In genomic region chr17:44108440-44109311, GRCh38 we compare ENCODE assay signal across 8 cellular contexts. TPM values are rescaled to one million over a fixed set of nuclear protein-coding genes. Genes with fewer than 3 reads are reported as not detected.
DNase-seq lines count a peak whose midpoint lies in the region; ATAC-seq and TF ChIP-seq lines count a peak whose summit lies in the region.

No MANE protein-coding gene starts in this region.

- TF ChIP-seq CTCF in WTC11 (IDR thresholded peaks at IDR 0.05) (no peak), gastrocnemius medialis (IDR thresholded peaks at IDR 0.05 in 4 of 5, conservative IDR thresholded peaks at IDR 0.05 in 1 of 5) (no peak)

- POLR2A ChIA-PET in WTC11 (lab: Charles Lee): interaction anchor here (0.6 to 1.1 kb wide), 3 partner anchors 12 to 952 kb away, joined by 3 to 5 read pairs (median 3); partner anchors contain the start of gene HDAC5

- peaks cover 94 to 97% of the 10 kb centered on the region in 2 donors for H3K4me1 ChIP-seq in gastrocnemius medialis

- H3K36me3 Mint-ChIP-seq in WTC11: no peaks in the 10 kb centered on the region

- peak; percentile 43 to 81 for TF ChIP-seq POLR2A in gastrocnemius medialis (IDR thresholded peaks at IDR 0.05)

- no peak for ATAC-seq in WTC11
- peak; percentile 75 to 77 for ATAC-seq in left cardiac atrium
- ATAC-seq in gastrocnemius medialis: peak; percentile 63 to 71
- no peak for ATAC-seq in HG02884 (IDR thresholded peaks at IDR 0.05; ENCODE audit: unreplicated experiment)

- peaks cover 41% of the 10 kb centered on the region for H3K4me1 Mint-ChIP-seq in WTC11

- intact Hi-C loops in left cardiac atrium (cut with DNase I): no loop called here
- intact Hi-C loops in gastrocnemius medialis (cut with DNase I; ENCODE audit: low total_unique reads): no loop called here

- no peaks in the 10 kb centered on the region for H3K27me3 ChIP-seq in gastrocnemius medialis

- DNase-seq in GM03348 (ENCODE audit: low spot score) (peak; percentile 94), WTC11 (ENCODE audit: low spot score) (no peak), left cardiac atrium (peak; percentile 92), gastrocnemius medialis (peak; percentile 88 to 94), NCI-H345 (lab: John Stamatoyannopoulos, UW) (no peak), NCI-H1092 treated with DMSO at 0.1 percent for 48 hours (lab: John Stamatoyannopoulos, UW) (no peak), NAMALWA (ENCODE audit: low spot score) (no peak)

- no peaks in the 10 kb centered on the region for H3K36me3 ChIP-seq in gastrocnemius medialis

- H3K4me3 ChIP-seq in gastrocnemius medialis: peak overlapping the region; percentile 29 to 76 (median 67)

- no peaks in the 10 kb centered on the region for H3K9me3 Mint-ChIP-seq in WTC11

- H3K27ac Mint-ChIP-seq in WTC11: peak overlapping the region; percentile 33; the same call in 1 of the 2 replicates

- no peaks in the 10 kb centered on the region for H3K9me3 ChIP-seq in gastrocnemius medialis

- no peak overlapping the region for H3K4me3 Mint-ChIP-seq in WTC11

- no peaks in the 10 kb centered on the region for H3K27me3 Mint-ChIP-seq in WTC11 (ENCODE audit: low read depth)

- CTCF ChIA-PET in WTC11 (lab: Charles Lee): interaction anchor here (0.7 to 4.6 kb wide), 2 partner anchors 9 to 16 kb away, joined by 3 to 24 read pairs; no protein-coding TSS in a partner anchor

- in situ Hi-C loops in gastrocnemius medialis (cut with MboI; ENCODE audit: low sequenced_read_pairs in 4 of 4): no loop called here

- peak overlapping the region; percentile 92 to 94 (median 94) for H3K27ac ChIP-seq in gastrocnemius medialis

TF ChIP-seq in WTC11, 78 proteins besides CTCF, POLR2A, EP300 and RAD21:
- TF ChIP-seq RORB (CRISPR knock-in tag; IDR thresholded peaks at IDR 0.05) (no peak), SOX15 (CRISPR knock-in tag; IDR thresholded peaks at IDR 0.05) (no peak), USF2 (CRISPR knock-in tag; IDR thresholded peaks at IDR 0.05) (no peak), ZNF121 (CRISPR knock-in tag; IDR thresholded peaks at IDR 0.05) (no peak), FOXP1 (CRISPR knock-in tag; IDR thresholded peaks at IDR 0.05; ENCODE audit: borderline replicate concordance) (no peak), OVOL2 (CRISPR knock-in tag; IDR thresholded peaks at IDR 0.05; ENCODE audit: borderline replicate concordance) (no peak), NFATC4 (CRISPR knock-in tag; IDR thresholded peaks at IDR 0.05) (no peak), TEAD1 (CRISPR knock-in tag; IDR thresholded peaks at IDR 0.05) (no peak), MYBL2 (CRISPR knock-in tag; IDR thresholded peaks at IDR 0.05) (no peak), ZNF263 (CRISPR knock-in tag; IDR thresholded peaks at IDR 0.05; ENCODE audit: low read depth) (no peak), USF1 (CRISPR knock-in tag; IDR thresholded peaks at IDR 0.05) (no peak), SMAD4 (CRISPR knock-in tag; IDR thresholded peaks at IDR 0.05) (no peak), ZNF232 (CRISPR knock-in tag; IDR thresholded peaks at IDR 0.05) (no peak), ZNF671 (CRISPR knock-in tag; IDR thresholded peaks at IDR 0.05) (no peak), ZBTB21 (CRISPR knock-in tag; IDR thresholded peaks at IDR 0.05; ENCODE audit: borderline replicate concordance) (no peak), GRHL2 (CRISPR knock-in tag; IDR thresholded peaks at IDR 0.05; ENCODE audit: insufficient replicate concordance, severe bottlenecking) (no peak)
- TF ChIP-seq, protein P1, sequence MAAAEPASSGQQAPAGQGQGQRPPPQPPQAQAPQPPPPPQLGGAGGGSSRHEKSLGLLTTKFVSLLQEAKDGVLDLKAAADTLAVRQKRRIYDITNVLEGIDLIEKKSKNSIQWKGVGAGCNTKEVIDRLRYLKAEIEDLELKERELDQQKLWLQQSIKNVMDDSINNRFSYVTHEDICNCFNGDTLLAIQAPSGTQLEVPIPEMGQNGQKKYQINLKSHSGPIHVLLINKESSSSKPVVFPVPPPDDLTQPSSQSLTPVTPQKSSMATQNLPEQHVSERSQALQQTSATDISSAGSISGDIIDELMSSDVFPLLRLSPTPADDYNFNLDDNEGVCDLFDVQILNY (CRISPR knock-in tag; IDR thresholded peaks at IDR 0.05): no peak
- TF ChIP-seq, protein P2, sequence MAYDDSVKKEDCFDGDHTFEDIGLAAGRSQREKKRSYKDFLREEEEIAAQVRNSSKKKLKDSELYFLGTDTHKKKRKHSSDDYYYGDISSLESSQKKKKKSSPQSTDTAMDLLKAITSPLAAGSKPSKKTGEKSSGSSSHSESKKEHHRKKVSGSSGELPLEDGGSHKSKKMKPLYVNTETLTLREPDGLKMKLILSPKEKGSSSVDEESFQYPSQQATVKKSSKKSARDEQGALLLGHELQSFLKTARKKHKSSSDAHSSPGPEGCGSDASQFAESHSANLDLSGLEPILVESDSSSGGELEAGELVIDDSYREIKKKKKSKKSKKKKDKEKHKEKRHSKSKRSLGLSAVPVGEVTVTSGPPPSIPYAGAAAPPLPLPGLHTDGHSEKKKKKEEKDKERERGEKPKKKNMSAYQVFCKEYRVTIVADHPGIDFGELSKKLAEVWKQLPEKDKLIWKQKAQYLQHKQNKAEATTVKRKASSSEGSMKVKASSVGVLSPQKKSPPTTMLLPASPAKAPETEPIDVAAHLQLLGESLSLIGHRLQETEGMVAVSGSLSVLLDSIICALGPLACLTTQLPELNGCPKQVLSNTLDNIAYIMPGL (CRISPR knock-in tag; IDR thresholded peaks at IDR 0.05): no peak

RNA-seq across cellular contexts. Expression of gene HDAC5, which starts 14.8 kb away (rescaled TPM):
- total RNA-seq in WTC11 (2021) (54.0 to 61.6 TPM (median 59.0 TPM) in 3 replicates), left cardiac atrium (10 to 100 TPM; 39.2 to 57.9 TPM), gastrocnemius medialis (100 to 1,000 TPM in 2 of 4 donors, 10 to 100 TPM in 2; 36.5 to 301 (median 88.0) TPM)

RNA-seq across cellular contexts. Expression of gene HROB, which starts 33.1 kb away (rescaled TPM):
- total RNA-seq in WTC11 (2021): 22.4 to 23.9 TPM (median 23.7 TPM) in 3 replicates
- total RNA-seq in left cardiac atrium: 1 to 10 TPM; 1.1 to 1.3 TPM
- 1 to 10 TPM in 3 of 4 donors, under 1 TPM in 1; 0.97 to 7.4 (median 1.9) TPM for total RNA-seq in gastrocnemius medialis

RNA-seq across cellular contexts. Expression of gene G6PC3, which starts 38.1 kb away (rescaled TPM):
- total RNA-seq in WTC11 (2021) (121 to 122 TPM (median 121 TPM) in 3 replicates), left cardiac atrium (10 to 100 TPM; 32.9 to 44.4 TPM), gastrocnemius medialis (10 to 100 TPM; 30.5 to 40.5 (median 36.4) TPM)

RNA-seq across cellular contexts. Expression of gene LSM12, which starts 42.2 kb away (rescaled TPM):
- total RNA-seq in WTC11 (2021) (96.8 to 102 TPM (median 98.0 TPM) in 3 replicates), left cardiac atrium (10 to 100 TPM; 39.4 to 57.5 TPM), gastrocnemius medialis (10 to 100 TPM; 41.6 to 79.0 (median 56.5) TPM)

Comparison
In these comparisons a context has a peak if more than half of its experiments do, and no peak if none do; other contexts are left out.
1. DNase-seq: peak in GM03348 (single experiment), left cardiac atrium (single experiment) and gastrocnemius medialis (2 of 2); none in WTC11 (single experiment), NCI-H345 (single experiment), NCI-H1092 treated with DMSO at 0.1 percent for 48 hours (single experiment) and NAMALWA (single experiment).
2. ATAC-seq: peak in left cardiac atrium (2 of 2) and gastrocnemius medialis (2 of 2); none in WTC11 (single experiment) and HG02884 (single experiment).